8 cellular contexts compared by ENCODE assay signal in the genomic region with DNA sequence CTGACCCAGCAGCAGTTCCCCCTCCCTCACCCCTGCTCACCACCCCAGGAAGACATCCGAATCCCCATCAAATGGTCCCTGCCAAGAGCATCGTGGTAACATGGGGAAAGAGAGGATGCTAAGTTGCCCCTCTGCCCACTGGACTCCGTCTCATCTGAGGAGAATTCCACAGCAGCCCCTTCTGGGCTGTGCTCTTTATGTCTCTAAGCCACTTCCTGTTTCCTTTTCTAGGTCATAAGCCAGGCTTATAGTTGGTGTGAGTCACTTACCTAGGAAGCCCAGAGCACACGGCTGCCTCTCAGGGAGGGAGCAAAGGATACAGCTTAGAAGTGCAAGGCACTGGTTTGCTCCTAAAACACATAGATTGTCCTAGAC.
A peak's percentile ranks its signal among the peaks of the same experiment; 100 is the strongest.
DNase-seq lines count a peak whose midpoint lies in the region; ATAC-seq and TF ChIP-seq lines count a peak whose summit lies in the region.

No MANE protein-coding gene starts in this region.

- no peak overlapping the region for H3K4me3 ChIP-seq in Peyer's patch
- no peak overlapping the region for H3K4me3 ChIP-seq in lung

- TF ChIP-seq POLR2A in Peyer's patch (IDR thresholded peaks at IDR 0.05): peak; percentile 31 to 72

- WGBS in lung, 2 donors: 40 to 53% methylated on average over 4 of the region's 4 CpGs

- peak; percentile 56 for DNase-seq in stimulated activated CD4-positive, alpha-beta T cell treated with anti-CD3 and anti-CD28 coated beads, Interleukin-15, amount 100 ng/mL, for 24 hours
- DNase-seq in stimulated activated CD4-positive, alpha-beta T cell treated with anti-CD3 and anti-CD28 coated beads, Interleukin-12 subunit alpha, Interleukin-12 subunit beta, amount 100 ng/mL, for 4 hours: no peak
- DNase-seq in Peyer's patch (peak in 2 of 3 donors; percentile 58 to 79), lung (ENCODE audit: low spot score) (no peak), midbrain (lab: John Stamatoyannopoulos, UW) (no peak), putamen (ENCODE audit: low spot score) (no peak), hypothalamus (lab: John Stamatoyannopoulos, UW) (no peak)

- H3K9me3 ChIP-seq in Peyer's patch: no peaks in the 10 kb centered on the region
- H3K9me3 ChIP-seq in lung (ENCODE audit: control insufficient read depth in 2 of 2, insufficient read depth in 1 of 2, low read length in 1 of 2): no peaks in the 10 kb centered on the region

- H3K36me3 ChIP-seq in Peyer's patch (no peaks in the 10 kb centered on the region), lung (ENCODE audit: control insufficient read depth in 2 of 2, insufficient read depth in 2 of 2, low read length in 2 of 2) (no peaks in the 10 kb centered on the region)

- no peaks in the 10 kb centered on the region for H3K9me3 Mint-ChIP-seq in activated naive CD8-positive, alpha-beta T cell (ENCODE audit: low read depth)

- H3K27me3 Mint-ChIP-seq in activated naive CD8-positive, alpha-beta T cell: no peaks in the 10 kb centered on the region

- ATAC-seq in lung (ENCODE audit: insufficient read depth, low FRiP score): peak; percentile 30

- TF ChIP-seq CTCF in Peyer's patch (IDR thresholded peaks at IDR 0.05) (peak in 1 of 6 experiments; percentile 7), lung (IDR thresholded peaks at IDR 0.05; ENCODE audit: control extremely low read depth, extremely low read depth) (no peak)

- peaks cover 68% of the 10 kb centered on the region for H3K4me1 Mint-ChIP-seq in activated naive CD8-positive, alpha-beta T cell (ENCODE audit: low read depth)

- no peaks in the 10 kb centered on the region for H3K27me3 ChIP-seq in Peyer's patch
- H3K27me3 ChIP-seq in lung (ENCODE audit: control insufficient read depth, insufficient read depth): no peaks in the 10 kb centered on the region

- H3K36me3 Mint-ChIP-seq in activated naive CD8-positive, alpha-beta T cell: peaks cover 13% of the 10 kb centered on the region

- H3K27ac ChIP-seq in Peyer's patch: peak overlapping the region; percentile 57 to 81 (median 68)
- H3K27ac ChIP-seq in lung (ENCODE audit: low read depth in 1 of 2, low read length in 1 of 2): peak overlapping the region in 1 of 2 donors; percentile 62

- peaks cover 4 to 52% (median 33%) of the 10 kb centered on the region in 4 donors for H3K4me1 ChIP-seq in Peyer's patch
- H3K4me1 ChIP-seq in lung (ENCODE audit: control insufficient read depth in 2 of 2, insufficient read depth in 2 of 2, low read length in 2 of 2): peaks cover 4 to 8% of the 10 kb centered on the region in 2 donors

- peak overlapping the region; percentile 99 for H3K27ac Mint-ChIP-seq in activated naive CD8-positive, alpha-beta T cell

- H3K4me3 Mint-ChIP-seq in activated naive CD8-positive, alpha-beta T cell: peak overlapping the region; percentile 85

Comparison
In these comparisons a context has a peak if more than half of its experiments do, and no peak if none do; other contexts are left out.
1. DNase-seq: peak in stimulated activated CD4-positive, alpha-beta T cell treated with anti-CD3 and anti-CD28 coated beads, Interleukin-15, amount 100 ng/mL, for 24 hours (single experiment) and Peyer's patch (2 of 3); none in stimulated activated CD4-positive, alpha-beta T cell treated with anti-CD3 and anti-CD28 coated beads, Interleukin-12 subunit alpha, Interleukin-12 subunit beta, amount 100 ng/mL, for 4 hours (single experiment), lung (single experiment), midbrain (single experiment), putamen (single experiment) and hypothalamus (0 of 51).